Comparison of ENCODE assay signal across 29 cellular contexts in genomic region chr2:108034843-108035242, GRCh38. TPM values are rescaled to one million over a fixed set of nuclear protein-coding genes. Genes with fewer than 3 reads are reported as not detected.
DNase-seq lines count a peak whose midpoint lies in the region; ATAC-seq and TF ChIP-seq lines count a peak whose summit lies in the region.
"Had no signal": no experiment of that assay in that cellular context is flagged by ENCODE, and none has a peak within 500 bp of the region (broad histone marks: within the 10 kb centered on the region; RNA-seq: fewer than 3 reads in every experiment).

No MANE protein-coding gene starts in this region.

- DNase-seq in DMS53 (lab: John Stamatoyannopoulos, UW) = peak; percentile 45
- DNase-seq in DMS53 treated with DMSO at 0.1 percent for 48 hours (lab: John Stamatoyannopoulos, UW; ENCODE audit: unreplicated experiment) = no peak
- no peak for DNase-seq in HCT116 (ENCODE audit: low read depth, low spot score)
- DNase-seq in Panc1 (ENCODE audit: low read depth, low spot score) = no peak
- DNase-seq in lower lobe of right lung = no peak
- DNase-seq in effector CD4-positive, alpha-beta T cell = no peak
- DNase-seq: activated CD4-positive, alpha-beta T cell treated with anti-CD3 and anti-CD28 coated beads, Interleukin-2, amount 50 U/mL, for 48 hours; activated gamma-delta T cell treated with Interleukin-2 at 50 U/mL for 16 hours; activated T-cell treated with anti-CD3 and anti-CD28 coated beads for 4 hours; dorsolateral prefrontal cortex; Kasumi-1; left colon; NCI-H1417 treated with DMSO at 0.1 percent for 48 hours; psoas muscle; SHP77 treated with DMSO at 0.1 percent for 48 hours; stimulated activated CD4-positive, alpha-beta T cell treated with anti-CD3 and anti-CD28 coated beads, Interleukin-2, amount 100 ng/mL, for 48 hours; stomach; T-helper 17 cell; uterus had no signal

- no peak for TF ChIP-seq POLR2A in HCT116 (IDR thresholded peaks at IDR 0.05; ENCODE audit: borderline replicate concordance, extremely low read depth, insufficient read depth, insufficient read length)

- no peak overlapping the region for H3K27ac ChIP-seq in HCT116 (ENCODE audit: low read depth, low read length)
- no peak overlapping the region for H3K27ac ChIP-seq in Panc1 (ENCODE audit: low read length)
- H3K27ac ChIP-seq in lower lobe of right lung = no peak overlapping the region
- H3K27ac ChIP-seq: BLaER1 treated with 17β-estradiol and CSF1 and Interleukin-3, amounts not matched to agents 10 nM and 100 nM; cardiac muscle cell; dorsolateral prefrontal cortex; psoas muscle; skin epidermis; stomach; uterus had no signal

- no peak overlapping the region for H2AFZ ChIP-seq in HCT116 (ENCODE audit: low read depth, low read length, poor library complexity, severe bottlenecking)

- H3K4me1 ChIP-seq in HCT116 (ENCODE audit: control insufficient read depth in 1 of 2, insufficient read depth in 2 of 2, low read length in 2 of 2) = no peaks in the 10 kb centered on the region
- H3K4me1 ChIP-seq in Panc1 (ENCODE audit: control insufficient read depth, insufficient read depth, low read length) = no peaks in the 10 kb centered on the region
- no peaks in the 10 kb centered on the region for H3K4me1 ChIP-seq in lower lobe of right lung
- H3K4me1 ChIP-seq: BLaER1 treated with 17β-estradiol and CSF1 and Interleukin-3, amounts not matched to agents 10 nM and 100 nM; psoas muscle; stomach; uterus had no signal

- RAD21 ChIA-PET in HCT116 (lab: Charles Lee; ENCODE audit: low non-redundant PET in 1 of 2, low total read pairs in 2 of 2, uncharacterized antibody in 2 of 2, unreplicated experiment in 2 of 2) = no interaction called here

- H3K4me3 ChIP-seq in HCT116 (replicated peaks in 1 of 2; ENCODE audit: low read depth in 1 of 2, low read length in 2 of 2) (no peak overlapping the region), Panc1 (ENCODE audit: low read depth in 2 of 2, low read length in 2 of 2) (no peak overlapping the region), lower lobe of right lung (no peak overlapping the region)
- H3K4me3 ChIP-seq: BLaER1 treated with 17β-estradiol and CSF1 and Interleukin-3, amounts not matched to agents 10 nM and 100 nM; cardiac muscle cell; dorsolateral prefrontal cortex; psoas muscle; skin epidermis; stomach; uterus had no signal

- CTCF ChIA-PET in HCT116 (lab: Charles Lee) (no interaction called here), Panc1 (lab: Charles Lee) (no interaction called here)

- no peak for TF ChIP-seq CTCF in HCT116 (IDR thresholded peaks at IDR 0.05 in 2 of 3, conservative IDR thresholded peaks at IDR 0.05 in 1 of 3; ENCODE audit: borderline replicate concordance in 1 of 3, insufficient read depth in 1 of 3, low read depth in 2 of 3, low read length in 2 of 3)
- peak; percentile 23; the same call in 1 of the 2 replicates for TF ChIP-seq CTCF in Panc1 (IDR thresholded peaks at IDR 0.05)
- TF ChIP-seq CTCF in lower lobe of right lung (IDR thresholded peaks at IDR 0.05) = peak; percentile 15

- H4K20me1 ChIP-seq in HCT116 (ENCODE audit: insufficient read depth) = no peaks in the 10 kb centered on the region
- H4K20me1 ChIP-seq: BLaER1 treated with 17β-estradiol and CSF1 and Interleukin-3, amounts not matched to agents 10 nM and 100 nM had no signal

- no peaks in the 10 kb centered on the region for H3K27me3 ChIP-seq in HCT116 (ENCODE audit: insufficient read depth, low read length)
- no peaks in the 10 kb centered on the region for H3K27me3 ChIP-seq in Panc1 (ENCODE audit: control insufficient read depth, insufficient read depth, low read length)
- no peaks in the 10 kb centered on the region for H3K27me3 ChIP-seq in lower lobe of right lung (ENCODE audit: low read depth)
- H3K27me3 ChIP-seq: BLaER1 treated with 17β-estradiol and CSF1 and Interleukin-3, amounts not matched to agents 10 nM and 100 nM; cardiac muscle cell; stomach; uterus had no signal

- intact Hi-C loops in HCT116 (cut with micrococcal nuclease) = no loop called here
- intact Hi-C loops in Panc1 (cut with micrococcal nuclease; ENCODE audit: unreplicated experiment) = no loop called here
- intact Hi-C loops in lower lobe of right lung (cut with DNase I) = no loop called here

- 0 out of 2 replicates have a peak, but pooled peaks have one; percentile 6 for TF ChIP-seq RAD21 in HCT116 (IDR thresholded peaks at IDR 0.05; ENCODE audit: low read depth)

- H3K9ac ChIP-seq in HCT116 (ENCODE audit: low read length) = no peak overlapping the region
- H3K9ac ChIP-seq: BLaER1 treated with 17β-estradiol and CSF1 and Interleukin-3, amounts not matched to agents 10 nM and 100 nM had no signal

- POLR2A ChIA-PET in HCT116 (lab: Charles Lee) = no interaction called here
- POLR2A ChIA-PET in Panc1 (lab: Charles Lee) = no interaction called here

- H3K4me2 ChIP-seq in HCT116 (ENCODE audit: low read length) = no peak overlapping the region
- H3K4me2 ChIP-seq: BLaER1 treated with 17β-estradiol and CSF1 and Interleukin-3, amounts not matched to agents 10 nM and 100 nM had no signal

- no peaks in the 10 kb centered on the region for H3K36me3 ChIP-seq in HCT116 (ENCODE audit: control insufficient read depth in 1 of 2, insufficient read depth in 2 of 2, low read length in 2 of 2)
- H3K36me3 ChIP-seq in Panc1 (ENCODE audit: control insufficient read depth, insufficient read depth, low read length) = no peaks in the 10 kb centered on the region
- H3K36me3 ChIP-seq in lower lobe of right lung = no peaks in the 10 kb centered on the region
- H3K36me3 ChIP-seq: BLaER1 treated with 17β-estradiol and CSF1 and Interleukin-3, amounts not matched to agents 10 nM and 100 nM; cardiac muscle cell; stomach; uterus had no signal

- no peak for ATAC-seq in HCT116
- no peak for ATAC-seq in Panc1
- peak in 1 of 2 donors; percentile 62 for ATAC-seq in lower lobe of right lung
- ATAC-seq in HG03139 (IDR thresholded peaks at IDR 0.05; ENCODE audit: unreplicated experiment) = no peak
- ATAC-seq in HG02884 (IDR thresholded peaks at IDR 0.05; ENCODE audit: unreplicated experiment) = no peak
- ATAC-seq: esophagus mucosa, left colon, psoas muscle, T-helper 17 cell, WTC11 had no signal

- H3K9me2 ChIP-seq in HCT116 (ENCODE audit: insufficient read depth) = no peaks in the 10 kb centered on the region

- in situ Hi-C loops in Panc1 (cut with HindIII; ENCODE audit: low pct_unique_long_range_greater_than_20kb, low sequenced_read_pairs) = no loop called here

- H3K79me2 ChIP-seq in HCT116 (ENCODE audit: insufficient read depth, low read length) = no peaks in the 10 kb centered on the region

- no TSS peak for BruUV-seq in HCT116 (replicated peaks; lab: Mats Ljungman, UMichigan)
- BruUV-seq in Panc1 (replicated peaks; lab: Mats Ljungman, UMichigan) = no TSS peak

- peaks cover 0 to 11% of the 10 kb centered on the region in 2 experiments; a peak in 1 of 4 replicates for H3K9me3 ChIP-seq in HCT116 (ENCODE audit: control insufficient read depth in 1 of 2, insufficient read depth in 1 of 2, low read depth in 1 of 2, low read length in 2 of 2)
- H3K9me3 ChIP-seq in Panc1 (ENCODE audit: control insufficient read depth, insufficient read depth, low read depth, low read length) = no peaks in the 10 kb centered on the region
- H3K9me3 ChIP-seq in lower lobe of right lung = peaks cover 4% of the 10 kb centered on the region
- H3K9me3 ChIP-seq: psoas muscle, uterus had no signal

TF ChIP-seq in HCT116, 20 proteins besides CTCF, POLR2A, EP300 and RAD21:
- TF ChIP-seq SP1 (IDR thresholded peaks at IDR 0.05; ENCODE audit: low read depth) (no peak), CBX3 (IDR thresholded peaks at IDR 0.05; ENCODE audit: low read depth) (no peak), TCF7L2 (IDR thresholded peaks at IDR 0.05; ENCODE audit: borderline replicate concordance, extremely low read depth, insufficient read depth, insufficient read length) (no peak), CEBPB (IDR thresholded peaks at IDR 0.05; ENCODE audit: low read depth) (no peak), SIN3A (IDR thresholded peaks at IDR 0.05; ENCODE audit: low read depth) (no peak), MAX (IDR thresholded peaks at IDR 0.05) (no peak), EGR1 (IDR thresholded peaks at IDR 0.05; ENCODE audit: low read depth) (no peak), JUND (IDR thresholded peaks at IDR 0.05) (no peak), EZH2 (IDR thresholded peaks at IDR 0.05) (no peak), SRF (IDR thresholded peaks at IDR 0.05; ENCODE audit: low read depth) (no peak)

RNA-seq across cellular contexts. Expression of gene SLC5A7, which starts 48.5 kb away (rescaled TPM):
- total RNA-seq in HCT116 (2021; ENCODE audit: unreplicated experiment) (not detected), Panc1 (2021; ENCODE audit: unreplicated experiment) (not detected), lower lobe of right lung (0.30 TPM)
- not detected in 2 replicates for polyA plus RNA-seq in HCT116 (2012)
- polyA plus RNA-seq in Panc1 (2012; ENCODE audit: insufficient read length) = not detected
- total RNA-seq: A172, esophagus mucosa, HT1080, mesothelial cell of epicardium, T-helper 17 cell, WTC11 had no signal
- polyA plus RNA-seq: cardiac muscle cell, psoas muscle had no signal

Comparison
In these comparisons a context has a peak if more than half of its experiments do, and no peak if none do; other contexts are left out.
1. CTCF ChIP-seq: peak in Panc1 (single experiment) and lower lobe of right lung (single experiment); none in HCT116 (0 of 3).